In the genomic region with DNA sequence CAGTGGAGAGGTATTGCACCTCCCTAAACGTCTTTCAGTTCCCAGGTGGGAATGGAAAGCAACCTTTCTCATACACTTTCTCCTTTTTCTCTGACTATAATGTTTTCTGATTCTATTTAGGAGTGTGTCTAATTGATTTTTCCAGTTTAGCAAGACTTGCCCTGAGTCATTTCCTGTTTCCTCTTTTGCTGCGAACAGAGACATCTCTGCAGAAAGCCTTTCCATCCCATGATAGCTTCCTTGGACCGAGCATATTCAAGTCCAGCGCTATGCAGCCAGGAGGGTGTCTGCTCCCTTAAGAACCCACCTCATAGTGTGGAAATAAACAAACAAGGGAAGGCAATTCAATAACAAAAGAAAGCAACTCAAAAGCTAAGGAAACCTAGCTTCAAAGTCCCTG, we compare ENCODE assay signal across 14 cellular contexts. TPM values are rescaled to one million over a fixed set of nuclear protein-coding genes. Genes with fewer than 3 reads are reported as not detected.
DNase-seq lines count a peak whose midpoint lies in the region; ATAC-seq and TF ChIP-seq lines count a peak whose summit lies in the region.
"Had no signal": no experiment of that assay in that cellular context is flagged by ENCODE, and none has a peak within 500 bp of the region (broad histone marks: within the 10 kb centered on the region; RNA-seq: fewer than 3 reads in every experiment).

No MANE protein-coding gene starts in this region.

- no peaks in the 10 kb centered on the region; the same call in 1 of the 2 replicates for H3K9me3 ChIP-seq in Panc1 (ENCODE audit: control insufficient read depth, insufficient read depth, low read depth, low read length)
- H3K9me3 ChIP-seq in T-helper 17 cell (ENCODE audit: control insufficient read depth, low read length, poor library complexity, severe bottlenecking): no peaks in the 10 kb centered on the region
- no peaks in the 10 kb centered on the region for H3K9me3 ChIP-seq in hepatocyte (ENCODE audit: low read depth)
- H3K9me3 ChIP-seq: heart left ventricle, tibial artery had no signal

- H3K79me2 ChIP-seq in hepatocyte: no peaks in the 10 kb centered on the region

- CTCF ChIA-PET in Panc1 (lab: Charles Lee): no interaction called here

- no TSS peak for BruUV-seq in Panc1 (replicated peaks; lab: Mats Ljungman, UMichigan)

- H3K27ac ChIP-seq in Panc1 (ENCODE audit: low read length) (no peak overlapping the region), hepatocyte (no peak overlapping the region)
- H3K27ac ChIP-seq: heart left ventricle, tibial artery had no signal

- H3K4me3 ChIP-seq in HFF-Myc (replicated peaks; ENCODE audit: low read depth, low read length) (no peak overlapping the region), Panc1 (ENCODE audit: low read depth in 2 of 2, low read length in 2 of 2) (no peak overlapping the region), epithelial cell of esophagus (ENCODE audit: low read length) (no peak overlapping the region), hepatocyte (no peak overlapping the region)
- H3K4me3 ChIP-seq: heart left ventricle, tibial artery had no signal

- H3K4me2 ChIP-seq in hepatocyte: no peak overlapping the region

- intact Hi-C loops in Panc1 (cut with micrococcal nuclease; ENCODE audit: unreplicated experiment): no loop called here

- no peak overlapping the region for H3K4me3 Mint-ChIP-seq in T-helper 17 cell
- H3K4me3 Mint-ChIP-seq: activated naive CD8-positive, alpha-beta T cell had no signal

- H3K4me1 ChIP-seq in Panc1 (ENCODE audit: control insufficient read depth, insufficient read depth, low read length) (no peaks in the 10 kb centered on the region), hepatocyte (ENCODE audit: insufficient read depth) (no peaks in the 10 kb centered on the region)
- H3K4me1 ChIP-seq: tibial artery had no signal

- in situ Hi-C loops in Panc1 (cut with HindIII; ENCODE audit: low pct_unique_long_range_greater_than_20kb, low sequenced_read_pairs): no loop called here

- TF ChIP-seq CTCF in HFF-Myc (IDR thresholded peaks at IDR 0.05; ENCODE audit: low read depth, low read length, missing control alignments) (no peak), Panc1 (IDR thresholded peaks at IDR 0.05) (no peak), epithelial cell of esophagus (IDR thresholded peaks at IDR 0.05; ENCODE audit: insufficient read depth, low read depth, low read length, missing control alignments) (no peak), hepatocyte (IDR thresholded peaks at IDR 0.05; ENCODE audit: poor library complexity) (no peak)

- H3K36me3 ChIP-seq in Panc1 (ENCODE audit: control insufficient read depth, insufficient read depth, low read length) (no peaks in the 10 kb centered on the region; the same call in 1 of the 2 replicates), hepatocyte (replicated peaks; ENCODE audit: insufficient read depth, low read depth) (no peaks in the 10 kb centered on the region)
- H3K36me3 ChIP-seq: heart left ventricle, tibial artery had no signal

- no peaks in the 10 kb centered on the region for H3K36me3 Mint-ChIP-seq in T-helper 17 cell (ENCODE audit: low read depth)
- H3K36me3 Mint-ChIP-seq: activated naive CD8-positive, alpha-beta T cell had no signal

- no peaks in the 10 kb centered on the region for H4K20me1 ChIP-seq in hepatocyte (ENCODE audit: insufficient read depth, poor library complexity, severe bottlenecking)

- no peak overlapping the region for H3K27ac Mint-ChIP-seq in T-helper 17 cell
- H3K27ac Mint-ChIP-seq: activated naive CD8-positive, alpha-beta T cell had no signal

- peak; percentile 19 for DNase-seq in A172 (ENCODE audit: low spot score)
- peak; percentile 10 for DNase-seq in HFF-Myc (ENCODE audit: extremely low read depth, low read depth)
- peak; percentile 25 for DNase-seq in Panc1 (ENCODE audit: low read depth, low spot score)
- peak; percentile 74 for DNase-seq in epithelial cell of esophagus (ENCODE audit: low read depth)
- no peak for DNase-seq in T-helper 17 cell
- no peak for DNase-seq in AG20443 (ENCODE audit: low spot score)
- no peak for DNase-seq in activated naive CD4-positive, alpha-beta T cell (lab: John Stamatoyannopoulos, UW)
- DNase-seq in hepatocyte (ENCODE audit: low spot score): no peak
- DNase-seq: dermis blood vessel endothelial cell, DND-41, heart left ventricle, mammary epithelial cell, tibial artery had no signal

- no peaks in the 10 kb centered on the region for H3K4me1 Mint-ChIP-seq in T-helper 17 cell

- POLR2A ChIA-PET in Panc1 (lab: Charles Lee): no interaction called here

- WGBS in hepatocyte (ENCODE audit: low lambda C conversion rate, missing lambda C conversion rate): 78% methylated on average over 4 of the region's 4 CpGs

- no peaks in the 10 kb centered on the region for H3K27me3 Mint-ChIP-seq in T-helper 17 cell
- H3K27me3 Mint-ChIP-seq: activated naive CD8-positive, alpha-beta T cell had no signal

- H2AFZ ChIP-seq in hepatocyte: no peak overlapping the region

- H3K27me3 ChIP-seq in Panc1 (ENCODE audit: control insufficient read depth, insufficient read depth, low read length) (no peaks in the 10 kb centered on the region), hepatocyte (no peaks in the 10 kb centered on the region)
- H3K27me3 ChIP-seq: heart left ventricle, tibial artery had no signal

- no peaks in the 10 kb centered on the region for H3K9me2 ChIP-seq in hepatocyte (replicated peaks; ENCODE audit: insufficient read depth)

- no peak for ATAC-seq in Panc1
- ATAC-seq in T-helper 17 cell: no peak
- ATAC-seq: heart left ventricle had no signal

RNA-seq across cellular contexts. Expression of gene CDH6, which starts 60.0 kb away (rescaled TPM):
- total RNA-seq in A172 (2014; rRNA removed; shearing (Covaris generic)): not detected in 2 replicates
- total RNA-seq in Panc1 (2021; ENCODE audit: unreplicated experiment) (0.36 TPM), T-helper 17 cell (under 1 TPM in 1 of 2 donors, not detected in 1; 0.21 TPM), hepatocyte (34.3 and 36.9 TPM in 2 replicates)
- 0.55 TPM for polyA plus RNA-seq in Panc1 (2012; ENCODE audit: insufficient read length)
- 11.6 and 15.0 TPM in 2 replicates for polyA plus RNA-seq in hepatocyte
- total RNA-seq: mammary epithelial cell had no signal
- polyA plus RNA-seq: mammary epithelial cell had no signal

Comparison
In these comparisons a context has a peak if more than half of its experiments do, and no peak if none do; other contexts are left out.
1. DNase-seq: peak in A172 (single experiment), HFF-Myc (single experiment), Panc1 (single experiment) and epithelial cell of esophagus (single experiment); none in T-helper 17 cell (0 of 3), AG20443 (single experiment), activated naive CD4-positive, alpha-beta T cell (0 of 4) and hepatocyte (single experiment).
2. RNA of gene CDH6, which starts 60.0 kb away (total RNA-seq): 34.3 to 36.9 TPM in hepatocyte; 0.36 TPM in Panc1 (single experiment), 0.21 TPM in T-helper 17 cell and not detected in A172; every median in the first group is over 10 times any median in the second.